In the genomic region with DNA sequence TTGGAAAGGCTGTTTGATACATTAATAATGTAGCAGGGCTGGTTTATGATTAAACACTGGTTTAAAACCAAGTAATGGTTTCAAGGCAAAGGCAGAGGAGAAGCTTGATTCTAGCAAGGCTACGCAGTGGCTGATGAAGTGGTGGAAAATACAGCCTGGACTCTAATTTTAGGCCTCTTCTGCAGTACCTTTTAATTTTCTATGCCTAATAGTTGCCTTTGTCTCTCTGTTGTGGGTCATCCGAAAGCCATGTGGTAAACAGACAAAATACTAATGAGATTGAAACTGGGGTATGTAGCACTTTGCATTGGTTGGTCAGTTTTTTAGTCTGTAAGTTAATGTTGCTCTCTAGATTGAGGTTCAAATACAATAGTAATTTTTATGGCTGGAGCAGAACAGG, we compare ENCODE assay signal across 27 cellular contexts. TPM values are rescaled to one million over a fixed set of nuclear protein-coding genes. Genes with fewer than 3 reads are reported as not detected.
DNase-seq lines count a peak whose midpoint lies in the region; ATAC-seq and TF ChIP-seq lines count a peak whose summit lies in the region.
"Had no signal": no experiment of that assay in that cellular context is flagged by ENCODE, and none has a peak within 500 bp of the region (broad histone marks: within the 10 kb centered on the region; RNA-seq: fewer than 3 reads in every experiment).

No MANE protein-coding gene starts in this region.

- H3K23ac ChIP-seq in IMR-90 (ENCODE audit: low read depth, low read length) = peak overlapping the region; percentile 89

- H3K18ac ChIP-seq in IMR-90 (ENCODE audit: low read depth, low read length) = no peak overlapping the region; the same call in 1 of the 2 replicates

- H3K56ac ChIP-seq in IMR-90 (ENCODE audit: extremely low read depth, insufficient read depth, low read length) = peak overlapping the region; percentile 70; the same call in 1 of the 2 replicates

- CTCF ChIA-PET in BJ (lab: Yijun Ruan, JAX) (interaction anchor here (1.0 to 1.8 kb wide), 3 partner anchors 31 to 56 kb away, joined by 3 to 4 read pairs (median 4); no protein-coding TSS in a partner anchor), IMR-90 (lab: Yijun Ruan, JAX) (interaction anchor here (1.4 kb wide), 1 partner anchor 18 kb away, joined by 3 read pairs; no protein-coding TSS in a partner anchor)

- peak overlapping the region; percentile 98 for H3K4me2 ChIP-seq in IMR-90 (ENCODE audit: low read depth, low read length)
- H3K4me2 ChIP-seq in osteoblast (ENCODE audit: insufficient read depth, low read length) = peak overlapping the region; percentile 90

- H3K9ac ChIP-seq in IMR-90 (ENCODE audit: low read depth, low read length) = peak overlapping the region; percentile 44; the same call in 1 of the 2 replicates

- no peak for TF ChIP-seq RAD21 in IMR-90 (IDR thresholded peaks at IDR 0.05; ENCODE audit: low read length)

- H3K4me3 ChIP-seq in BJ (ENCODE audit: low read depth, low read length) (peak overlapping the region; percentile 99), IMR-90 (ENCODE audit: insufficient read depth, low read depth, low read length) (peak overlapping the region; percentile 17; the same call in 1 of the 2 replicates), astrocyte of the cerebellum (ENCODE audit: low read depth, low read length) (peak overlapping the region; percentile 91), osteoblast (ENCODE audit: insufficient read depth, low read length) (peak overlapping the region; percentile 94), WERI-Rb-1 (ENCODE audit: low read depth, low read length) (no peak overlapping the region)
- H3K4me3 ChIP-seq: heart right ventricle, SJSA1 had no signal

- no peak overlapping the region for H4K91ac ChIP-seq in IMR-90 (ENCODE audit: insufficient read depth, low read depth, low read length)

- H3K9me1 ChIP-seq in IMR-90 (ENCODE audit: insufficient read depth, low read length) = peaks cover 18% of the 10 kb centered on the region

- H3K36me3 ChIP-seq in BJ (ENCODE audit: control insufficient read depth, insufficient read depth, low read length) (no peaks in the 10 kb centered on the region), IMR-90 (ENCODE audit: control insufficient read depth, insufficient read depth, low read length) (peaks cover 5% of the 10 kb centered on the region), osteoblast (ENCODE audit: insufficient read depth, low read length) (peaks cover 66% of the 10 kb centered on the region), WERI-Rb-1 (no peaks in the 10 kb centered on the region)
- H3K36me3 ChIP-seq: heart right ventricle had no signal

- intact Hi-C loops in IMR-90 (cut with micrococcal nuclease) = no loop called here

- H4K20me1 ChIP-seq in IMR-90 (ENCODE audit: insufficient read depth, low read length) (peaks cover 56% of the 10 kb centered on the region), osteoblast (ENCODE audit: insufficient read depth, low read length) (peaks cover 60% of the 10 kb centered on the region)

- no peak overlapping the region for H4K5ac ChIP-seq in IMR-90 (ENCODE audit: low read depth, low read length)

- H3K27ac ChIP-seq in IMR-90 (ENCODE audit: insufficient read depth, low read length) = no peak overlapping the region; the same call in 1 of the 2 replicates
- H3K27ac ChIP-seq in osteoblast (ENCODE audit: low read depth, low read length) = peak overlapping the region; percentile 50
- H3K27ac ChIP-seq in WERI-Rb-1 = no peak overlapping the region
- H3K27ac ChIP-seq: foreskin keratinocyte, heart right ventricle, SJSA1 had no signal

- no peak for TF ChIP-seq CTCF in BJ (IDR thresholded peaks at IDR 0.05; ENCODE audit: insufficient read depth, low read depth, low read length)
- TF ChIP-seq CTCF in IMR-90 (conservative IDR thresholded peaks at IDR 0.05; ENCODE audit: low read depth, low read length) = no peak
- no peak for TF ChIP-seq CTCF in astrocyte of the cerebellum (IDR thresholded peaks at IDR 0.05; ENCODE audit: low read depth, low read length, missing control alignments)
- TF ChIP-seq CTCF in osteoblast (IDR thresholded peaks at IDR 0.05; ENCODE audit: extremely low read depth, low read depth, low read length) = no peak
- TF ChIP-seq CTCF in WERI-Rb-1 (IDR thresholded peaks at IDR 0.05; ENCODE audit: low read depth, low read length) = no peak

- POLR2A ChIA-PET in BJ (lab: Charles Lee) (no interaction called here), IMR-90 (lab: Charles Lee; ENCODE audit: unreplicated experiment) (no interaction called here)

- no peaks in the 10 kb centered on the region for H3K9me3 ChIP-seq in IMR-90 (ENCODE audit: control insufficient read depth, insufficient read depth, low read length)
- no peaks in the 10 kb centered on the region for H3K9me3 ChIP-seq in osteoblast (ENCODE audit: low read depth, low read length)
- H3K9me3 ChIP-seq in WERI-Rb-1 (ENCODE audit: severe bottlenecking) = no peaks in the 10 kb centered on the region
- H3K9me3 ChIP-seq: heart right ventricle, SJSA1 had no signal

- dilution Hi-C loops in IMR-90 (cut with HindIII; ENCODE audit: low sequenced_read_pairs, unreplicated experiment) = no loop called here

- WGBS in IMR-90 (ENCODE audit: extremely low coverage in 2 of 2, insufficient read length in 1 of 2), 2 experiments = no CpG with 5 or more reads among the region's 2 CpGs

- H2BK15ac ChIP-seq in IMR-90 (ENCODE audit: low read depth, low read length) = no peak overlapping the region

- H2AFZ ChIP-seq in IMR-90 (replicated peaks; ENCODE audit: low read length, poor library complexity) (no peak overlapping the region), osteoblast (ENCODE audit: low read length) (no peak overlapping the region)

- TF ChIP-seq POLR2A in IMR-90 (IDR thresholded peaks at IDR 0.05; ENCODE audit: low read depth, low read length) = no peak

- H4K8ac ChIP-seq in IMR-90 (ENCODE audit: low read depth in 2 of 2, low read length in 2 of 2) = peak overlapping the region in 1 of 2 experiments; percentile 41; a peak in 2 of 4 replicates

- H3K79me2 ChIP-seq in osteoblast (ENCODE audit: insufficient read depth, low read length) = peaks cover 92% of the 10 kb centered on the region

- no peak for ATAC-seq in IMR-90 (ENCODE audit: low read depth)
- ATAC-seq in HG03045 (IDR thresholded peaks at IDR 0.05; ENCODE audit: unreplicated experiment) = no peak
- ATAC-seq in stimulated activated naive CD8-positive, alpha-beta T cell treated with anti-CD3 and anti-CD28 coated beads, Interleukin-15, Interleukin-2, amounts not matched to agents 100 U/mL and 50 U/mL, for 24 hours = no peak
- ATAC-seq: foreskin keratinocyte, heart right ventricle, HepG2, left cardiac atrium, T-helper 17 cell had no signal

- H2AK9ac ChIP-seq in IMR-90 (replicated peaks; ENCODE audit: low read depth, low read length, poor library complexity) = no peak overlapping the region

- peak overlapping the region; percentile 28; the same call in 1 of the 2 replicates for H2BK20ac ChIP-seq in IMR-90 (ENCODE audit: low read depth, low read length)

- no peak overlapping the region for H2BK120ac ChIP-seq in IMR-90 (ENCODE audit: low read depth, low read length)

- TSS peak; percentile 5 for BruUV-seq in IMR-90 (replicated peaks; lab: Mats Ljungman, UMichigan)

- H2AK5ac ChIP-seq in IMR-90 (ENCODE audit: low read depth, low read length) = peak overlapping the region; percentile 37; the same call in 1 of the 2 replicates

- H3K14ac ChIP-seq in IMR-90 (replicated peaks; ENCODE audit: low read depth, low read length) = peak overlapping the region; percentile 74

- DNase-seq in BJ (ENCODE audit: low read depth) (no peak), IMR-90 (no peak), astrocyte of the cerebellum (ENCODE audit: low read depth) (no peak), osteoblast (ENCODE audit: insufficient read length, low spot score, missing footprints) (no peak), WERI-Rb-1 (no peak), amygdala (lab: John Stamatoyannopoulos, UW) (no peak)
- no peak for DNase-seq in stimulated activated naive CD8-positive, alpha-beta T cell treated with anti-CD3 and anti-CD28 coated beads, Interleukin-15, Interleukin-2, amounts not matched to agents 100 U/mL and 50 U/mL, for 24 hours
- DNase-seq: ACHN; activated CD4-positive, alpha-beta T cell treated with anti-CD3 and anti-CD28 coated beads, Interleukin-2, amount 10 ng/mL, durations not matched to agents 24 days and 14 days; activated naive CD4-positive, alpha-beta T cell treated with anti-CD3 and anti-CD28 coated beads, Interleukin-2, amount 50 U/mL, for 16 hours; aorta; CD4-positive, alpha-beta memory T cell; cerebellar nuclear complex; DMS 273 treated with DMSO at 0.1 percent for 48 hours; foreskin keratinocyte; H9; heart right ventricle; left cardiac atrium; NCI-H1092; NCI-H187; NCI-H2171 treated with DMSO at 0.1 percent for 48 hours; NCI-H524 treated with DMSO at 0.1 percent for 48 hours; stimulated activated CD4-positive, alpha-beta T cell treated with anti-CD3 and anti-CD28 coated beads, Interleukin-1b, Interleukin-23, amount 100 ng/mL, for 48 hours; T-helper 17 cell had no signal

- peaks cover 6 to 45% of the 10 kb centered on the region in 2 experiments; a peak in 3 of 4 replicates for H3K79me1 ChIP-seq in IMR-90 (ENCODE audit: low read depth in 1 of 2, low read length in 2 of 2)

- in situ Hi-C loops in IMR-90 (cut with MboI; ENCODE audit: low sequenced_read_pairs) = no loop called here
- in situ Hi-C loops in astrocyte of the cerebellum (cut with HindIII; ENCODE audit: low sequenced_read_pairs) = no loop called here

- peaks cover 19% of the 10 kb centered on the region for H3K4me1 ChIP-seq in IMR-90 (ENCODE audit: control insufficient read depth, insufficient read depth, low read length)
- peaks cover 49% of the 10 kb centered on the region for H3K4me1 ChIP-seq in osteoblast (ENCODE audit: insufficient read depth, low read length)

- H3K4ac ChIP-seq in IMR-90 (ENCODE audit: low read depth, low read length) = peak overlapping the region; percentile 35; the same call in 1 of the 2 replicates

- H3K27me3 ChIP-seq in BJ (ENCODE audit: control insufficient read depth, insufficient read depth, low read length) = no peaks in the 10 kb centered on the region
- H3K27me3 ChIP-seq in IMR-90 (ENCODE audit: control insufficient read depth, insufficient read depth, low read length) = no peaks in the 10 kb centered on the region
- H3K27me3 ChIP-seq in osteoblast (ENCODE audit: insufficient read depth, low read length) = no peaks in the 10 kb centered on the region
- no peaks in the 10 kb centered on the region for H3K27me3 ChIP-seq in WERI-Rb-1 (ENCODE audit: insufficient read depth, low read depth, severe bottlenecking)
- H3K27me3 ChIP-seq: SJSA1 had no signal

- H2BK5ac ChIP-seq in IMR-90 (ENCODE audit: low read depth, low read length, poor library complexity, severe bottlenecking) = peak overlapping the region; percentile 38

TF ChIP-seq in IMR-90, 13 proteins besides CTCF, POLR2A, EP300 and RAD21 (continues in another document):
- no peak for TF ChIP-seq RFX5 (IDR thresholded peaks at IDR 0.05; ENCODE audit: low read depth, low read length)

RNA-seq across cellular contexts. Expression of a gene that starts 3.3 kb away (rescaled TPM):
- polyA plus RNA-seq in BJ (2011; rRNA removed) (149 and 181 TPM in 2 replicates), IMR-90 (2012; rRNA removed) (222 and 266 TPM in 2 replicates)
- 248 and 319 TPM in 2 replicates for polyA minus RNA-seq in BJ (2011; rRNA and poly(A)+ RNA removed)
- total RNA-seq in IMR-90 (2012; rRNA removed) (367 and 485 TPM in 2 replicates), osteoblast (465 and 536 TPM in 2 replicates)
- polyA plus RNA-seq in IMR-90 (2012; cell fraction: cytosol; rRNA removed) = 78.3 and 114 TPM in 2 replicates
- polyA plus RNA-seq in IMR-90 (2012; cell fraction: nucleus; rRNA removed; ENCODE audit: low replicate concordance) = 533 and 693 TPM in 2 replicates
